Comparison of ENCODE assay signal across 1 cellular context in the genomic region with DNA sequence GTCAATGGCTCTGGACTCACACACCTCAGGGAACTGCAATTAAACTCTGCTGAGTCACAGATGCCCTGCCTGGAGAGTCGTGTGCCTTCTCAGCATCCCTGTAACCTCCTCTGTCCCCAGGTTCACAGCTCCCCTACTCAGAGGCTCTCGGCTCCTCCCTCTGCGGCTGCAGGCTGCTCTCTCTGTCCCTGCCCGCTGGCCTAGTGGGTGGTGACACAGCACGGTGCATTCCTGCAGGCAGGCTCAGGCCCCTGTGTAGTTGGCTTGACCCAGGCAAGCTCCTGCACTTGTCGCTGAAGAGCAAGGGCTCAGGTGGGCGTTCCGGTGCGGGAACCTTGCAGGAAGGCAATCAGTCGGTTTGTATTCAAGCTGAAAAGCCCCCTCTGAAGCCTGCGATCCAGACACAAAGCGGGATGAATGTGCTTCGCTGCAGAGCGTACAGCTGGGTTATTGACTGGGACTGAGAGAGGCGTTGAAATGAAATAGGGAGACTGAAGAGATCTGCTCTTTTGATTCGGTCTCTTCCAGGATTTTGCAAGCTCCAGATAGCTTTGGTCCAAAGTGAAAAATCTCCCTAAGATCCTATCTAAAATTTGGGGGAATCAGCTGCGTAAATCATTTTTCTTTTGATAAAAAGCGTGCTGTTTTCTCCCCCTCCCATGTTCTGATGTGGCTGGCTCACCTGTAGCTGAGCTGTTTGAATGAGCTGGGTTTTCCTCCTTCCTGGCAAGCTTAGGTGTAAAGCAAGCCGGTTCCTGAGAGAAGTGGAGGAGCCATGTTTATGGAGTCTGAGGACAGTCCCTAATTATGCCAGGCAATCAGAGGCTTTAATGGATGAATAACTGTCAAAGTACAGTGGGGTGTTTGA.
A peak's percentile ranks its signal among the peaks of the same experiment; 100 is the strongest.
TF ChIP-seq lines count a peak whose summit lies in the region.

No MANE protein-coding gene starts in this region.

TF ChIP-seq in WTC11, 78 proteins besides CTCF, POLR2A, EP300 and RAD21 (continued from another document):
- TF ChIP-seq, protein P1, sequence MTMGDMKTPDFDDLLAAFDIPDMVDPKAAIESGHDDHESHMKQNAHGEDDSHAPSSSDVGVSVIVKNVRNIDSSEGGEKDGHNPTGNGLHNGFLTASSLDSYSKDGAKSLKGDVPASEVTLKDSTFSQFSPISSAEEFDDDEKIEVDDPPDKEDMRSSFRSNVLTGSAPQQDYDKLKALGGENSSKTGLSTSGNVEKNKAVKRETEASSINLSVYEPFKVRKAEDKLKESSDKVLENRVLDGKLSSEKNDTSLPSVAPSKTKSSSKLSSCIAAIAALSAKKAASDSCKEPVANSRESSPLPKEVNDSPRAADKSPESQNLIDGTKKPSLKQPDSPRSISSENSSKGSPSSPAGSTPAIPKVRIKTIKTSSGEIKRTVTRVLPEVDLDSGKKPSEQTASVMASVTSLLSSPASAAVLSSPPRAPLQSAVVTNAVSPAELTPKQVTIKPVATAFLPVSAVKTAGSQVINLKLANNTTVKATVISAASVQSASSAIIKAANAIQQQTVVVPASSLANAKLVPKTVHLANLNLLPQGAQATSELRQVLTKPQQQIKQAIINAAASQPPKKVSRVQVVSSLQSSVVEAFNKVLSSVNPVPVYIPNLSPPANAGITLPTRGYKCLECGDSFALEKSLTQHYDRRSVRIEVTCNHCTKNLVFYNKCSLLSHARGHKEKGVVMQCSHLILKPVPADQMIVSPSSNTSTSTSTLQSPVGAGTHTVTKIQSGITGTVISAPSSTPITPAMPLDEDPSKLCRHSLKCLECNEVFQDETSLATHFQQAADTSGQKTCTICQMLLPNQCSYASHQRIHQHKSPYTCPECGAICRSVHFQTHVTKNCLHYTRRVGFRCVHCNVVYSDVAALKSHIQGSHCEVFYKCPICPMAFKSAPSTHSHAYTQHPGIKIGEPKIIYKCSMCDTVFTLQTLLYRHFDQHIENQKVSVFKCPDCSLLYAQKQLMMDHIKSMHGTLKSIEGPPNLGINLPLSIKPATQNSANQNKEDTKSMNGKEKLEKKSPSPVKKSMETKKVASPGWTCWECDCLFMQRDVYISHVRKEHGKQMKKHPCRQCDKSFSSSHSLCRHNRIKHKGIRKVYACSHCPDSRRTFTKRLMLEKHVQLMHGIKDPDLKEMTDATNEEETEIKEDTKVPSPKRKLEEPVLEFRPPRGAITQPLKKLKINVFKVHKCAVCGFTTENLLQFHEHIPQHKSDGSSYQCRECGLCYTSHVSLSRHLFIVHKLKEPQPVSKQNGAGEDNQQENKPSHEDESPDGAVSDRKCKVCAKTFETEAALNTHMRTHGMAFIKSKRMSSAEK (CRISPR knock-in tag; IDR thresholded peaks at IDR 0.05; ENCODE audit: borderline replicate concordance), result no peak
- TF ChIP-seq, protein P2, sequence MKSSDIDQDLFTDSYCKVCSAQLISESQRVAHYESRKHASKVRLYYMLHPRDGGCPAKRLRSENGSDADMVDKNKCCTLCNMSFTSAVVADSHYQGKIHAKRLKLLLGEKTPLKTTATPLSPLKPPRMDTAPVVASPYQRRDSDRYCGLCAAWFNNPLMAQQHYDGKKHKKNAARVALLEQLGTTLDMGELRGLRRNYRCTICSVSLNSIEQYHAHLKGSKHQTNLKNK (CRISPR knock-in tag; IDR thresholded peaks at IDR 0.05), result no peak
- TF ChIP-seq ZNF423 (CRISPR knock-in tag; IDR thresholded peaks at IDR 0.05) (peak; percentile 70; the same call in 1 of the 2 replicates), TEAD4 (CRISPR knock-in tag; IDR thresholded peaks at IDR 0.05) (no peak), TEAD1 (CRISPR knock-in tag; IDR thresholded peaks at IDR 0.05) (no peak; the same call in 1 of the 2 replicates), SMAD4 (CRISPR knock-in tag; IDR thresholded peaks at IDR 0.05) (no peak), ETV6 (CRISPR knock-in tag; IDR thresholded peaks at IDR 0.05) (no peak), ZNF416 (CRISPR knock-in tag; IDR thresholded peaks at IDR 0.05) (no peak), MYBL2 (CRISPR knock-in tag; IDR thresholded peaks at IDR 0.05) (no peak), FOXP1 (CRISPR knock-in tag; IDR thresholded peaks at IDR 0.05; ENCODE audit: borderline replicate concordance) (peak; percentile 52; the same call in 1 of the 2 replicates), GTF2I (CRISPR knock-in tag; conservative IDR thresholded peaks at IDR 0.05) (no peak), RORB (CRISPR knock-in tag; IDR thresholded peaks at IDR 0.05) (no peak), CBFB (CRISPR knock-in tag; IDR thresholded peaks at IDR 0.05; ENCODE audit: low read depth) (no peak)
- TF ChIP-seq, protein P3, sequence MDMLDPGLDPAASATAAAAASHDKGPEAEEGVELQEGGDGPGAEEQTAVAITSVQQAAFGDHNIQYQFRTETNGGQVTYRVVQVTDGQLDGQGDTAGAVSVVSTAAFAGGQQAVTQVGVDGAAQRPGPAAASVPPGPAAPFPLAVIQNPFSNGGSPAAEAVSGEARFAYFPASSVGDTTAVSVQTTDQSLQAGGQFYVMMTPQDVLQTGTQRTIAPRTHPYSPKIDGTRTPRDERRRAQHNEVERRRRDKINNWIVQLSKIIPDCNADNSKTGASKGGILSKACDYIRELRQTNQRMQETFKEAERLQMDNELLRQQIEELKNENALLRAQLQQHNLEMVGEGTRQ (CRISPR knock-in tag; IDR thresholded peaks at IDR 0.05), result peak; percentile 19; the same call in 1 of the 2 replicates
- TF ChIP-seq, protein P4, sequence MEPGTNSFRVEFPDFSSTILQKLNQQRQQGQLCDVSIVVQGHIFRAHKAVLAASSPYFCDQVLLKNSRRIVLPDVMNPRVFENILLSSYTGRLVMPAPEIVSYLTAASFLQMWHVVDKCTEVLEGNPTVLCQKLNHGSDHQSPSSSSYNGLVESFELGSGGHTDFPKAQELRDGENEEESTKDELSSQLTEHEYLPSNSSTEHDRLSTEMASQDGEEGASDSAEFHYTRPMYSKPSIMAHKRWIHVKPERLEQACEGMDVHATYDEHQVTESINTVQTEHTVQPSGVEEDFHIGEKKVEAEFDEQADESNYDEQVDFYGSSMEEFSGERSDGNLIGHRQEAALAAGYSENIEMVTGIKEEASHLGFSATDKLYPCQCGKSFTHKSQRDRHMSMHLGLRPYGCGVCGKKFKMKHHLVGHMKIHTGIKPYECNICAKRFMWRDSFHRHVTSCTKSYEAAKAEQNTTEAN (CRISPR knock-in tag; IDR thresholded peaks at IDR 0.05), result no peak
- TF ChIP-seq, protein P5, sequence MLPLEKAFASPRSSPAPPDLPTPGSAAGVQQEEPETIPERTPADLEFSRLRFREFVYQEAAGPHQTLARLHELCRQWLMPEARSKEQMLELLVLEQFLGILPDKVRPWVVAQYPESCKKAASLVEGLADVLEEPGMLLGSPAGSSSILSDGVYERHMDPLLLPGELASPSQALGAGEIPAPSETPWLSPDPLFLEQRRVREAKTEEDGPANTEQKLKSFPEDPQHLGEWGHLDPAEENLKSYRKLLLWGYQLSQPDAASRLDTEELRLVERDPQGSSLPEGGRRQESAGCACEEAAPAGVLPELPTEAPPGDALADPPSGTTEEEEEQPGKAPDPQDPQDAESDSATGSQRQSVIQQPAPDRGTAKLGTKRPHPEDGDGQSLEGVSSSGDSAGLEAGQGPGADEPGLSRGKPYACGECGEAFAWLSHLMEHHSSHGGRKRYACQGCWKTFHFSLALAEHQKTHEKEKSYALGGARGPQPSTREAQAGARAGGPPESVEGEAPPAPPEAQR (CRISPR knock-in tag; IDR thresholded peaks at IDR 0.05), result no peak
- TF ChIP-seq, protein P6, sequence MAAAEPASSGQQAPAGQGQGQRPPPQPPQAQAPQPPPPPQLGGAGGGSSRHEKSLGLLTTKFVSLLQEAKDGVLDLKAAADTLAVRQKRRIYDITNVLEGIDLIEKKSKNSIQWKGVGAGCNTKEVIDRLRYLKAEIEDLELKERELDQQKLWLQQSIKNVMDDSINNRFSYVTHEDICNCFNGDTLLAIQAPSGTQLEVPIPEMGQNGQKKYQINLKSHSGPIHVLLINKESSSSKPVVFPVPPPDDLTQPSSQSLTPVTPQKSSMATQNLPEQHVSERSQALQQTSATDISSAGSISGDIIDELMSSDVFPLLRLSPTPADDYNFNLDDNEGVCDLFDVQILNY (CRISPR knock-in tag; IDR thresholded peaks at IDR 0.05), result no peak
- TF ChIP-seq, protein P7, sequence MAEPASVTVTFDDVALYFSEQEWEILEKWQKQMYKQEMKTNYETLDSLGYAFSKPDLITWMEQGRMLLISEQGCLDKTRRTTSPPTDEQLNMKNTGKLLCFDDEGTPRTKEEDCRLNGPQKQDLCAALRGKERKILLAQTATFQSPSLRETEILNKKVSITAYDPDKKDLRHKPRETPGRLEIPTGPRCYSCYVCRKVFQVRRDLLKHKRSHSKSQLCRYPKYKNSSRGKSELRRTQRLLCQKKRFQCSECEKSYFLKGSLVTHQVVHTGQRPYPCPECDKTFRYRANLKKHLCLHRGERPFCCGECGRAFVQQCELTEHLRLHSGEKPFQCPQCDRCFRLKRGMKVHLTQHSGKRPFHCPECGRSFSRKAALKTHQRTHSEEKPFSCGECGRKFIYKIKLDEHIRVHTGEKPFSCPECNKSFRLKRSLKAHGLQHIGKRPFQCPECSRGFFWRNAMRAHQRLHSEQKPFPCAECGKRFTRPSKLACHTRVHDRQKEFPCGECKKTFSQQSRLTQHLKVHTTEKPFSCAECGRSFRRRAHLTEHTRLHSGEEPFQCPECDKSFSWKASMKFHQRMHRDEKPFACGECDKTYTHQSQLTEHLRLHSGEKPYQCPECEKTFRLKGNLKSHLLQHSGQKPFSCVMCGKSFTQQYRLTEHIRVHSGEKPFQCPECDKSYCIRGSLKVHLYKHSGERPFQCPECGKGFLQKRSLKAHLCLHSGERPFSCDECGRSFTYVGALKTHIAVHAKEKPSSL (CRISPR knock-in tag; conservative IDR thresholded peaks at IDR 0.05), result no peak
